9 cellular contexts compared by ENCODE assay signal in genomic region chr3:71504250-71505036, GRCh38.
DNase-seq lines count a peak whose midpoint lies in the region; ATAC-seq, FAIRE-seq and TF ChIP-seq lines count a peak whose summit lies in the region.
"Had no signal": no experiment of that assay in that cellular context is flagged by ENCODE, and none has a peak within 500 bp of the region (broad histone marks: within the 10 kb centered on the region; RNA-seq: fewer than 3 reads in every experiment).

No MANE protein-coding gene starts in this region.

- H3K27me3 ChIP-seq in CD4-positive, alpha-beta T cell (ENCODE audit: control insufficient read depth, insufficient read depth, low read length) = no peaks in the 10 kb centered on the region
- H3K27me3 ChIP-seq in mammary epithelial cell (ENCODE audit: insufficient read depth, low read length) (no peaks in the 10 kb centered on the region), Peyer's patch (no peaks in the 10 kb centered on the region)
- H3K27me3 ChIP-seq: dorsolateral prefrontal cortex had no signal

- no peak overlapping the region for H3K4me3 Mint-ChIP-seq in CD4-positive, alpha-beta T cell

- BruUV-seq in mammary epithelial cell (replicated peaks; lab: Mats Ljungman, UMichigan) = TSS peak; percentile 94

- dilution Hi-C loops in mammary epithelial cell (cut with HindIII; ENCODE audit: low sequenced_read_pairs) = no loop called here

- H3K36me3 Mint-ChIP-seq in CD4-positive, alpha-beta T cell (ENCODE audit: low read depth) = peaks cover 16% of the 10 kb centered on the region

- no peaks in the 10 kb centered on the region for H3K9me3 ChIP-seq in CD4-positive, alpha-beta T cell (ENCODE audit: control insufficient read depth, low read length)
- H3K9me3 ChIP-seq in mammary epithelial cell (replicated peaks; ENCODE audit: insufficient read depth, low read length) (no peaks in the 10 kb centered on the region), Peyer's patch (no peaks in the 10 kb centered on the region)

- H3K36me3 ChIP-seq in mammary epithelial cell (ENCODE audit: insufficient read depth, low read length) (no peaks in the 10 kb centered on the region), Peyer's patch (no peaks in the 10 kb centered on the region)

- H3K4me1 ChIP-seq in mammary epithelial cell (ENCODE audit: insufficient read depth, low read length) (peaks cover 24% of the 10 kb centered on the region), Peyer's patch (no peaks in the 10 kb centered on the region)

- TF ChIP-seq POLR2A in Peyer's patch (IDR thresholded peaks at IDR 0.05) = no peak

- ATAC-seq in CD4-positive, alpha-beta T cell (ENCODE audit: poor library complexity) = peak; percentile 41
- ATAC-seq in omental fat pad (ENCODE audit: low FRiP score) (peak; percentile 95), HG03432 (IDR thresholded peaks at IDR 0.05; ENCODE audit: unreplicated experiment) (no peak), HG03342 (IDR thresholded peaks at IDR 0.05; ENCODE audit: unreplicated experiment) (no peak)

- peak overlapping the region; percentile 85 for H3K4me2 ChIP-seq in mammary epithelial cell (ENCODE audit: insufficient read depth, low read depth, low read length)

- peaks cover 6% of the 10 kb centered on the region for H3K9me3 Mint-ChIP-seq in CD4-positive, alpha-beta T cell

- peaks cover 8% of the 10 kb centered on the region for H3K79me2 ChIP-seq in mammary epithelial cell (ENCODE audit: insufficient read depth, low read length)

- no peaks in the 10 kb centered on the region for H3K27me3 Mint-ChIP-seq in CD4-positive, alpha-beta T cell

- 36% methylated on average over 15 of the region's 15 CpGs for WGBS in mammary epithelial cell (ENCODE audit: low coverage, missing lambda C conversion rate)

- intact Hi-C loops in CD4-positive, alpha-beta T cell (cut with DNase I, micrococcal nuclease) = loop anchor here in 1 of 2 experiments (5.0 kb wide), 1 partner anchor 42 kb away; no protein-coding TSS in a partner anchor
- intact Hi-C loops in mammary epithelial cell (cut with micrococcal nuclease) = loop anchor here (1.0 to 5.0 kb wide), 5 partner anchors 10 to 197 kb away; no protein-coding TSS in a partner anchor

- H3K9ac ChIP-seq in mammary epithelial cell (ENCODE audit: insufficient read depth, low read length) = peak overlapping the region; percentile 54

- H3K4me3 ChIP-seq in mammary epithelial cell (replicated peaks in 1 of 3; ENCODE audit: insufficient read depth in 1 of 3, low read depth in 2 of 3, low read length in 3 of 3) (peak overlapping the region; percentile 15 to 30 (median 26)), Peyer's patch (no peak overlapping the region)
- H3K4me3 ChIP-seq: dorsolateral prefrontal cortex had no signal

- H3K27ac ChIP-seq in CD4-positive, alpha-beta T cell (ENCODE audit: low read depth, low read length) = no peak overlapping the region
- H3K27ac ChIP-seq in mammary epithelial cell (ENCODE audit: insufficient read depth, low read depth, low read length) (peak overlapping the region; percentile 93), Peyer's patch (no peak overlapping the region)
- H3K27ac ChIP-seq: dorsolateral prefrontal cortex had no signal

- POLR2A ChIA-PET in CD4-positive, alpha-beta T cell (lab: Charles Lee) = no interaction called here

- FAIRE-seq in RCC 7860 (lab: Jason Lieb, UNC) = peak; percentile 97

- no peaks in the 10 kb centered on the region for H4K20me1 ChIP-seq in mammary epithelial cell (ENCODE audit: insufficient read depth, low read length)

- peaks cover 76% of the 10 kb centered on the region for H3K4me1 Mint-ChIP-seq in CD4-positive, alpha-beta T cell (ENCODE audit: low read depth)

- TF ChIP-seq CTCF in CD4-positive, alpha-beta T cell (IDR thresholded peaks at IDR 0.05) = no peak
- TF ChIP-seq CTCF in mammary epithelial cell (conservative IDR thresholded peaks at IDR 0.05 in 1 of 2, IDR thresholded peaks at IDR 0.05 in 1 of 2; ENCODE audit: extremely low read depth in 1 of 2, insufficient read depth in 1 of 2, low read depth in 1 of 2, low read length in 2 of 2) (no peak), omental fat pad (IDR thresholded peaks at IDR 0.05) (no peak), Peyer's patch (IDR thresholded peaks at IDR 0.05) (no peak)

- peak overlapping the region; percentile 73 for H3K27ac Mint-ChIP-seq in CD4-positive, alpha-beta T cell

- in situ Hi-C loops in mammary epithelial cell (cut with MboI; ENCODE audit: low sequenced_read_pairs in 2 of 2) = loop anchor here in 1 of 2 donors (10.0 kb wide), 1 partner anchor 70 kb away; no protein-coding TSS in a partner anchor

- CTCF ChIA-PET in CD4-positive, alpha-beta T cell (lab: Charles Lee) = interaction anchor here (0.6 kb wide), 1 partner anchor 60 kb away, joined by 3 read pairs; no protein-coding TSS in a partner anchor
- CTCF ChIA-PET in mammary epithelial cell (lab: Charles Lee; ENCODE audit: low non-redundant PET) = interaction anchor here (0.7 kb wide), 1 partner anchor 75 kb away, joined by 3 read pairs; no protein-coding TSS in a partner anchor

- peak in 1 of 10 experiments; percentile 34 for DNase-seq in CD4-positive, alpha-beta T cell
- DNase-seq in RCC 7860 (ENCODE audit: low spot score) (peak; percentile 96), mammary epithelial cell (peak; percentile 89), omental fat pad (ENCODE audit: low spot score) (no peak), Peyer's patch (no peak), NCI-H446 treated with DMSO at 0.1 percent for 48 hours (lab: John Stamatoyannopoulos, UW) (no peak)
- DNase-seq: dorsolateral prefrontal cortex had no signal

- H2AFZ ChIP-seq in mammary epithelial cell (ENCODE audit: low read depth, low read length) = peak overlapping the region; percentile 57

Comparison
In these comparisons a context has a peak if more than half of its experiments do, and no peak if none do; other contexts are left out.
1. ATAC-seq: peak in CD4-positive, alpha-beta T cell (single experiment) and omental fat pad (single experiment); none in HG03432 (single experiment) and HG03342 (single experiment).
2. DNase-seq: peak in RCC 7860 (single experiment) and mammary epithelial cell (single experiment); none in omental fat pad (single experiment), Peyer's patch (0 of 3) and NCI-H446 treated with DMSO at 0.1 percent for 48 hours (single experiment).
3. H3K4me3 ChIP-seq: peak in mammary epithelial cell (3 of 3); none in Peyer's patch (0 of 4).